Comparison of ENCODE assay signal across 8 cellular contexts in the genomic region with DNA sequence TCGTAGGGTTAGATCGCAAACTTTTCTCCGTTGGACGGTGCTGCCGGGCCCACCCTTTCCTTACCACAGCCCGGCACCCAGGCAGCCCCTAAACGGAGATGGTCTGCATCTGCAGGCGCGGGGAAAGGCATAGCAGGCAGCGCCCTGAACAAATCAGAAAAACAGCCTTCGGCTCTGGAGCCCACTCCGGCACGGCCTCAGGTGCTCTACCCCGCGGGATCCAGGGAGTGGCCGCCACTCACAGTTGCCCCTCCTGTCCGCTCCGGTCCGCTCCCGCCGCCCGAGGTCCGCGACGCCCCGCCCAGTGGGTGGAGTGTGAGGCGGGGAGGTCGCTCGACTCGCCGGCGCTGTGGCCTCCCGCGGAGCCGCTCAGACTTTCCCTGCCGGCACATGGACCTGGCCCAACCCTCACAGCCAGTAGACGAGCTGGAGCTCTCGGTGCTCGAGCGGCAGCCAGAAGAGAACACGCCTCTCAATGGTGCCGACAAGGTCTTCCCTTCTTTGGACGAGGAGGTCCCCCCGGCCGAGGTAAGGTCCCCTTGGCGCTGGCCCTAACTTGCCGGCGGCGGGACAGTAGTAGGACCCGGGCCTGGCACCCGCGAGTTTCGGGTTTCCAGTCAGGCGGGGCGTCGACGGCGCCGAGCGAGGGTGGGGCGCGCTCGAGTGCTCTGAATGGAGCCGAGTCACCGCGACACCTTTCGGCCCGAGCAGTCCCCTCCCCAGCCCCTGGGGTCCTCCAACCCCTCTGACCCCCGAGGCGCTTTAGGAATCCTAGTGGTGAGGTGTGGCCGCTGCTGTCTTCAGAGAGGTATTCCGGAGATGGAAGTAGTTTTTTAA. TPM values are rescaled to one million over a fixed set of nuclear protein-coding genes. Genes with fewer than 3 reads are reported as not detected.
DNase-seq lines count a peak whose midpoint lies in the region; ATAC-seq and TF ChIP-seq lines count a peak whose summit lies in the region.

A gene with protein sequence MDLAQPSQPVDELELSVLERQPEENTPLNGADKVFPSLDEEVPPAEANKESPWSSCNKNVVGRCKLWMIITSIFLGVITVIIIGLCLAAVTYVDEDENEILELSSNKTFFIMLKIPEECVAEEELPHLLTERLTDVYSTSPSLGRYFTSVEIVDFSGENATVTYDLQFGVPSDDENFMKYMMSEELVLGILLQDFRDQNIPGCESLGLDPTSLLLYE (plus strand): TSS at position 372 of the 837 bp plus-strand sequence. CDS start 19 bp downstream, at position 391.

- peak; percentile 98 for ATAC-seq in left ventricle myocardium superior

- peak; percentile 28 for TF ChIP-seq CTCF in DOHH2 (IDR thresholded peaks at IDR 0.05; ENCODE audit: low read depth, low read length, poor library complexity, severe bottlenecking)
- peak; percentile 43 for TF ChIP-seq CTCF in progenitor cell of endocrine pancreas (IDR thresholded peaks at IDR 0.05; ENCODE audit: unreplicated experiment)
- TF ChIP-seq CTCF in vagina (IDR thresholded peaks at IDR 0.05), result no peak

- WGBS in GM23248 (ENCODE audit: low coverage in 1 of 2, low lambda C conversion rate in 2 of 2, missing lambda C conversion rate in 2 of 2), 2 experiments, result 2 to 3% methylated on average over 66 to 71 of the region's 72 CpGs

- TF ChIP-seq POLR2A in vagina (IDR thresholded peaks at IDR 0.05), result no peak

- H2AFZ ChIP-seq in GM23248, result peak within 1 kb of the TSS; percentile 83

- H3K9me3 ChIP-seq in DOHH2 (ENCODE audit: control insufficient read depth, insufficient read depth, low read length) (no peaks in the 10 kb centered on the region), GM23248 (ENCODE audit: low read depth) (no peaks in the 10 kb centered on the region), vagina (no peaks in the 10 kb centered on the region)

- H3K9me3 Mint-ChIP-seq in progenitor cell of endocrine pancreas (ENCODE audit: low read depth), result no peaks in the 10 kb centered on the region

- H3K27me3 ChIP-seq in DOHH2 (ENCODE audit: control insufficient read depth, low read length), result no peaks in the 10 kb centered on the region
- H3K27me3 ChIP-seq in GM23248 (replicated peaks; ENCODE audit: insufficient read depth), result no peaks in the 10 kb centered on the region
- no peaks in the 10 kb centered on the region for H3K27me3 ChIP-seq in vagina

- in situ Hi-C loops in GM23248 (cut with MboI), result no loop called here

- peak within 1 kb of the TSS; percentile 89 for H3K4me3 Mint-ChIP-seq in progenitor cell of endocrine pancreas (ENCODE audit: low read depth)

- peak within 1 kb of the TSS; percentile 92 for H3K4me2 ChIP-seq in DOHH2 (ENCODE audit: low read length)
- peak within 1 kb of the TSS; percentile 99 for H3K4me2 ChIP-seq in GM23248 (ENCODE audit: unreplicated experiment)

- no peaks in the 10 kb centered on the region for H3K9me2 ChIP-seq in DOHH2 (replicated peaks; ENCODE audit: control insufficient read depth, low read length)
- H3K9me2 ChIP-seq in GM23248 (ENCODE audit: insufficient read depth), result no peaks in the 10 kb centered on the region

- H3K36me3 Mint-ChIP-seq in progenitor cell of endocrine pancreas (ENCODE audit: insufficient read depth), result peaks cover 2% of the 10 kb centered on the region

- H3K79me2 ChIP-seq in DOHH2 (ENCODE audit: control insufficient read depth, low read length) (peaks cover 34% of the 10 kb centered on the region), GM23248 (ENCODE audit: insufficient read depth) (peaks cover 38% of the 10 kb centered on the region)

- H3K36me3 ChIP-seq in DOHH2 (ENCODE audit: control insufficient read depth, low read length) (no peaks in the 10 kb centered on the region), GM23248 (ENCODE audit: low read depth) (no peaks in the 10 kb centered on the region), vagina (no peaks in the 10 kb centered on the region)

- intact Hi-C loops in left ventricle myocardium superior (cut with micrococcal nuclease), result no loop called here
- intact Hi-C loops in vagina (cut with DNase I), result no loop called here

- peaks cover 9% of the 10 kb centered on the region; the same call in 1 of the 2 replicates for H3F3A ChIP-seq in DOHH2 (ENCODE audit: control insufficient read depth, insufficient read depth)
- peaks cover 11% of the 10 kb centered on the region for H3F3A ChIP-seq in GM23248 (ENCODE audit: insufficient read depth)

- peak within 1 kb of the TSS; percentile 75 for H3K9ac ChIP-seq in GM23248

- H3K27ac ChIP-seq in DOHH2 (ENCODE audit: low read depth, low read length) (no peak within 1 kb of the TSS), GM23248 (peak within 1 kb of the TSS; percentile 53), vagina (peak within 1 kb of the TSS; percentile 75)

- H3K4me3 ChIP-seq in DOHH2 (ENCODE audit: low read length), result peak within 1 kb of the TSS; percentile 85
- peak within 1 kb of the TSS; percentile 79 for H3K4me3 ChIP-seq in GM23248
- peak within 1 kb of the TSS; percentile 56 to 58 for H3K4me3 ChIP-seq in vagina

- peaks cover 50% of the 10 kb centered on the region for H3K4me1 Mint-ChIP-seq in progenitor cell of endocrine pancreas (ENCODE audit: low read depth)

- DNase-seq in GM23248 (peak; percentile 92), LHCN-M2 (ENCODE audit: low read depth) (peak; percentile 70), T-helper 1 cell (peak; percentile 22 to 66 (median 44)), amygdala (lab: John Stamatoyannopoulos, UW) (peak in 34 of 56 donors; percentile 2 to 62 (median 16)), left ventricle myocardium superior (peak; percentile 88), progenitor cell of endocrine pancreas (ENCODE audit: low spot score, unreplicated experiment) (peak; percentile 80), vagina (ENCODE audit: extremely low spot score in 2 of 2) (no peak)

- H3K27ac Mint-ChIP-seq in progenitor cell of endocrine pancreas, result peak within 1 kb of the TSS; percentile 95

- H4K20me1 ChIP-seq in DOHH2 (ENCODE audit: control insufficient read depth, insufficient read depth, low read depth, low read length) (no peaks in the 10 kb centered on the region), GM23248 (ENCODE audit: insufficient read depth) (no peaks in the 10 kb centered on the region)

- H3K27me3 Mint-ChIP-seq in progenitor cell of endocrine pancreas, result peaks cover 8% of the 10 kb centered on the region

- H3K4me1 ChIP-seq in DOHH2 (ENCODE audit: control insufficient read depth, low read length), result peaks cover 52% of the 10 kb centered on the region
- H3K4me1 ChIP-seq in GM23248 (ENCODE audit: insufficient read depth), result peaks cover 10% of the 10 kb centered on the region; the same call in 1 of the 2 replicates
- peaks cover 23% of the 10 kb centered on the region for H3K4me1 ChIP-seq in vagina

RNA-seq across cellular contexts. Expression of the gene that starts here (rescaled TPM):
- total RNA-seq in GM23248 (2014; rRNA removed; shearing (Covaris generic)), result 1.3 and 3.5 TPM in 2 replicates
- 1.6 and 1.9 TPM in 2 replicates for polyA plus RNA-seq in GM23248 (2016; fragmentation: Nextera tagmentation; extraction: Ambion mirVana)
- total RNA-seq in LHCN-M2 (2014; rRNA removed) (6.2 and 6.7 TPM in 2 replicates), left ventricle myocardium superior (1.7 TPM), progenitor cell of endocrine pancreas (20.6 and 23.7 TPM in 2 replicates), vagina (8.1 TPM)
- polyA plus RNA-seq in LHCN-M2 (2012), result 3.5 TPM

Comparison
In these comparisons a context has a peak if more than half of its experiments do, and no peak if none do; other contexts are left out.
1. CTCF ChIP-seq: peak in DOHH2 (single experiment) and progenitor cell of endocrine pancreas (single experiment); none in vagina (0 of 3).
2. DNase-seq: peak in GM23248 (single experiment), LHCN-M2 (single experiment), T-helper 1 cell (5 of 5), amygdala (34 of 56), left ventricle myocardium superior (single experiment) and progenitor cell of endocrine pancreas (single experiment); none in vagina (0 of 2).
3. Peak in every context shown above with its lines, with median percentiles within 50 percentile points of each other: H3K4me3 ChIP-seq.